9 cellular contexts compared by ENCODE assay signal in genomic region chr6:106574729-106575458, GRCh38. TPM values are rescaled to one million over a fixed set of nuclear protein-coding genes. Genes with fewer than 3 reads are reported as not detected.
A peak's percentile ranks its signal among the peaks of the same experiment; 100 is the strongest.
DNase-seq lines count a peak whose midpoint lies in the region; ATAC-seq and TF ChIP-seq lines count a peak whose summit lies in the region.
"Had no signal": no experiment of that assay in that cellular context is flagged by ENCODE, and none has a peak within 500 bp of the region (broad histone marks: within the 10 kb centered on the region; RNA-seq: fewer than 3 reads in every experiment).

No MANE protein-coding gene starts in this region.

- no peak for ATAC-seq in GM19467 (IDR thresholded peaks at IDR 0.05; ENCODE audit: unreplicated experiment)
- ATAC-seq: effector memory CD8-positive, alpha-beta T cell had no signal

- no peak for TF ChIP-seq CTCF in HFFc6 (IDR thresholded peaks at IDR 0.05)

- H3K4me3 ChIP-seq in skeletal muscle satellite cell (ENCODE audit: low read length): no peak overlapping the region

- H3K27me3 ChIP-seq in skeletal muscle satellite cell (ENCODE audit: control insufficient read depth, insufficient read depth, low read length): no peaks in the 10 kb centered on the region

- no peaks in the 10 kb centered on the region for H3K27me3 Mint-ChIP-seq in HFFc6 (ENCODE audit: insufficient read depth)
- H3K27me3 Mint-ChIP-seq: effector memory CD8-positive, alpha-beta T cell had no signal

- peaks cover 13% of the 10 kb centered on the region for H3K36me3 Mint-ChIP-seq in HFFc6 (ENCODE audit: low read depth)

- DNase-seq in HFFc6 (peak; percentile 71), T1000 (lab: John Stamatoyannopoulos, UW) (peak; percentile 50), globus pallidus (ENCODE audit: low spot score) (peak; percentile 63), NCI-H1092 treated with DMSO at 0.1 percent for 48 hours (lab: John Stamatoyannopoulos, UW) (no peak)
- DNase-seq in stimulated activated CD4-positive, alpha-beta T cell treated with anti-CD3 and anti-CD28 coated beads, Interleukin-4, amount 100 ng/mL, for 1 hour: no peak
- DNase-seq: effector memory CD8-positive, alpha-beta T cell; KG1 had no signal

- peak overlapping the region; percentile 83 for H3K27ac Mint-ChIP-seq in HFFc6
- H3K27ac Mint-ChIP-seq: effector memory CD8-positive, alpha-beta T cell had no signal

- no peak overlapping the region for H3K9ac ChIP-seq in skeletal muscle satellite cell (ENCODE audit: low read depth, low read length)

- peak overlapping the region; percentile 5 for H3K4me2 ChIP-seq in skeletal muscle satellite cell (ENCODE audit: low read length)

- no peaks in the 10 kb centered on the region for H3K9me3 Mint-ChIP-seq in HFFc6
- H3K9me3 Mint-ChIP-seq: effector memory CD8-positive, alpha-beta T cell had no signal

- peaks cover 9% of the 10 kb centered on the region for H3K4me1 ChIP-seq in skeletal muscle satellite cell (ENCODE audit: control insufficient read depth, insufficient read depth, low read length)

- H3K9me3 ChIP-seq in skeletal muscle satellite cell (replicated peaks; ENCODE audit: low read length): no peaks in the 10 kb centered on the region

- H3K4me1 Mint-ChIP-seq in HFFc6 (ENCODE audit: low read depth): peaks cover 21% of the 10 kb centered on the region

- H3K36me3 ChIP-seq in skeletal muscle satellite cell (ENCODE audit: insufficient read depth, low read length): peaks cover under 1% of the 10 kb centered on the region

- peak overlapping the region; percentile 42 for H3K4me3 Mint-ChIP-seq in HFFc6
- H3K4me3 Mint-ChIP-seq: effector memory CD8-positive, alpha-beta T cell had no signal

RNA-seq across cellular contexts. Expression of gene RTN4IP1, which starts 54.4 kb away (rescaled TPM):
- total RNA-seq in HFFc6 (2021; fragmentation: NEBNext Ultra II Directional; extraction: Animal tissue kit (Norgen Biotek cat#: 25700)): 1 to 10 TPM; 5.7 to 8.9 (median 8.0) TPM
- 7.1 and 8.1 TPM in 2 replicates for total RNA-seq in skeletal muscle satellite cell (2012; rRNA removed)

RNA-seq across cellular contexts. Expression of gene QRSL1, which starts 54.5 kb away (rescaled TPM):
- 10 to 100 TPM in 3 of 6 experiments, 1 to 10 TPM in 3; 8.8 to 12.4 (median 10.1) TPM for total RNA-seq in HFFc6 (2021; fragmentation: NEBNext Ultra II Directional; extraction: Animal tissue kit (Norgen Biotek cat#: 25700))
- total RNA-seq in skeletal muscle satellite cell (2012; rRNA removed): 10.7 and 13.2 TPM in 2 replicates

Comparison
In these comparisons a context has a peak if more than half of its experiments do, and no peak if none do; other contexts are left out.
1. DNase-seq: peak in HFFc6 (single experiment), T1000 (single experiment) and globus pallidus (single experiment); none in NCI-H1092 treated with DMSO at 0.1 percent for 48 hours (single experiment) and stimulated activated CD4-positive, alpha-beta T cell treated with anti-CD3 and anti-CD28 coated beads, Interleukin-4, amount 100 ng/mL, for 1 hour (single experiment).